Comparison of ENCODE assay signal across 17 cellular contexts in the genomic region with DNA sequence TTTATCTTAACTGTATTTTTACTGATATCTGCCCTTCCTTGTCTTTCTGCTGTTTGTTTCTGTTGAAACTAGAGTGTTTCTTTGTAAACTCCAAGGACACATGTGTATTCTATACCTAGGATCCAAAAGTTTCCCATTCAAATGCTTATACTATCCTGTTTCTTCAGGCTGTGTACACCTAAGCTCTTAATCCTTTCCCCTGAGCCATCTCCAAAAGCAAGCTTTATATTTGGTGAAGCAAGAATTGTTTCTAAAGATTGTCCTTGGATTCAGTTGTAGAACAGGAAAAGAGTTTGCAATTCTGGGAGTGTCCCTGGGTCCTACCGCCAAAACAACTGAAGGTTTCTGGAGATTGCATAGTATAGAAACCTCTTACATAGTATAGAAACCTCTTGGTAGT.
"Had no signal": no experiment of that assay in that cellular context is flagged by ENCODE, and none has a peak within 500 bp of the region (broad histone marks: within the 10 kb centered on the region; RNA-seq: fewer than 3 reads in every experiment).

No MANE protein-coding gene starts in this region.

- FAIRE-seq: bronchial epithelial cell had no signal

- H3K27me3 ChIP-seq: right lobe of liver had no signal

- H3K4me1 ChIP-seq: lower lobe of right lung, right lobe of liver had no signal

- H3K4me1 Mint-ChIP-seq: activated CD4-positive, alpha-beta memory T cell treated with anti-CD3 and anti-CD28 coated beads, Interleukin-2, amount 10 ng/mL, durations not matched to agents 7 days and 5 days; activated naive CD4-positive, alpha-beta T cell treated with anti-CD3 and anti-CD28 coated beads, Interleukin-2, amount 50 U/mL, for 24 hours had no signal

- H3K36me3 ChIP-seq: lower lobe of right lung, right lobe of liver, thoracic aorta had no signal

- H3K27ac Mint-ChIP-seq: activated CD4-positive, alpha-beta memory T cell treated with anti-CD3 and anti-CD28 coated beads, Interleukin-2, amount 10 ng/mL, durations not matched to agents 7 days and 5 days; activated CD4-positive, alpha-beta T cell treated with anti-CD3 and anti-CD28 coated beads for 36 hours; activated naive CD4-positive, alpha-beta T cell treated with anti-CD3 and anti-CD28 coated beads, Interleukin-2, amount 50 U/mL, for 24 hours; dendritic cell treated with granulocyte-macrophage colony-stimulating factor and Interleukin-4, amounts not matched to agents 40 ng/mL and 50 ng/mL, for 4 days; stimulated activated effector memory CD8-positive, alpha-beta T cell treated with anti-CD3 and anti-CD28 coated beads, Interleukin-12 subunit alpha, Interleukin-12 subunit beta, amount 100 ng/mL, for 72 hours had no signal

- ATAC-seq: activated CD4-positive, alpha-beta T cell treated with anti-CD3 and anti-CD28 coated beads for 36 hours; activated T-cell treated with anti-CD3 and anti-CD28 coated beads, Interleukin-2, amount 50 U/mL, for 4 hours; lower lobe of right lung; right lobe of liver; SK-N-SH treated with all-trans-retinoic acid at 6 μM for 48 hours; stimulated activated effector memory CD8-positive, alpha-beta T cell treated with anti-CD3 and anti-CD28 coated beads, Interleukin-12 subunit alpha, Interleukin-12 subunit beta, amount 100 ng/mL, for 72 hours had no signal

- H3K27me3 Mint-ChIP-seq: activated CD4-positive, alpha-beta memory T cell treated with anti-CD3 and anti-CD28 coated beads, Interleukin-2, amount 10 ng/mL, durations not matched to agents 7 days and 5 days; activated CD4-positive, alpha-beta T cell treated with anti-CD3 and anti-CD28 coated beads for 36 hours; activated naive CD4-positive, alpha-beta T cell treated with anti-CD3 and anti-CD28 coated beads, Interleukin-2, amount 50 U/mL, for 24 hours; dendritic cell treated with granulocyte-macrophage colony-stimulating factor and Interleukin-4, amounts not matched to agents 40 ng/mL and 50 ng/mL, for 4 days had no signal

- H3K9me3 ChIP-seq: lower lobe of right lung, right lobe of liver, thoracic aorta had no signal

- H3K4me3 ChIP-seq: lower lobe of right lung, right lobe of liver, thoracic aorta had no signal

- H3K27ac ChIP-seq: epithelial cell of prostate, lower lobe of right lung, right lobe of liver, thoracic aorta, VCaP had no signal

- DNase-seq: activated CD4-positive, alpha-beta memory T cell treated with anti-CD3 and anti-CD28 coated beads, Interleukin-2, amount 10 ng/mL, durations not matched to agents 7 days and 5 days; activated CD4-positive, alpha-beta T cell treated with anti-CD3 and anti-CD28 coated beads for 36 hours; activated effector memory CD4-positive, alpha-beta T cell treated with Interleukin-2 at 50 U/mL for 16 hours; activated T-cell treated with anti-CD3 and anti-CD28 coated beads, Interleukin-2, amount 50 U/mL, for 4 hours; effector memory CD4-positive, alpha-beta T cell; lower lobe of right lung; right lobe of liver; stimulated activated CD4-positive, alpha-beta T cell treated with anti-CD3 and anti-CD28 coated beads, Interleukin-1b, Interleukin-23, amount 100 ng/mL, for 48 hours; T-helper 1 cell had no signal

- H3K4me3 Mint-ChIP-seq: activated CD4-positive, alpha-beta memory T cell treated with anti-CD3 and anti-CD28 coated beads, Interleukin-2, amount 10 ng/mL, durations not matched to agents 7 days and 5 days; activated CD4-positive, alpha-beta T cell treated with anti-CD3 and anti-CD28 coated beads for 36 hours; activated naive CD4-positive, alpha-beta T cell treated with anti-CD3 and anti-CD28 coated beads, Interleukin-2, amount 50 U/mL, for 24 hours; activated T-cell treated with anti-CD3 and anti-CD28 coated beads, Interleukin-2, amount 50 U/mL, for 4 hours; dendritic cell treated with granulocyte-macrophage colony-stimulating factor and Interleukin-4, amounts not matched to agents 40 ng/mL and 50 ng/mL, for 4 days; stimulated activated effector memory CD8-positive, alpha-beta T cell treated with anti-CD3 and anti-CD28 coated beads, Interleukin-12 subunit alpha, Interleukin-12 subunit beta, amount 100 ng/mL, for 72 hours had no signal

- H3K9me3 Mint-ChIP-seq: activated CD4-positive, alpha-beta memory T cell treated with anti-CD3 and anti-CD28 coated beads, Interleukin-2, amount 10 ng/mL, durations not matched to agents 7 days and 5 days; activated T-cell treated with anti-CD3 and anti-CD28 coated beads, Interleukin-2, amount 50 U/mL, for 4 hours; dendritic cell treated with granulocyte-macrophage colony-stimulating factor and Interleukin-4, amounts not matched to agents 40 ng/mL and 50 ng/mL, for 4 days had no signal
